ENCODE assay signal across 17 cellular contexts in the genomic region with DNA sequence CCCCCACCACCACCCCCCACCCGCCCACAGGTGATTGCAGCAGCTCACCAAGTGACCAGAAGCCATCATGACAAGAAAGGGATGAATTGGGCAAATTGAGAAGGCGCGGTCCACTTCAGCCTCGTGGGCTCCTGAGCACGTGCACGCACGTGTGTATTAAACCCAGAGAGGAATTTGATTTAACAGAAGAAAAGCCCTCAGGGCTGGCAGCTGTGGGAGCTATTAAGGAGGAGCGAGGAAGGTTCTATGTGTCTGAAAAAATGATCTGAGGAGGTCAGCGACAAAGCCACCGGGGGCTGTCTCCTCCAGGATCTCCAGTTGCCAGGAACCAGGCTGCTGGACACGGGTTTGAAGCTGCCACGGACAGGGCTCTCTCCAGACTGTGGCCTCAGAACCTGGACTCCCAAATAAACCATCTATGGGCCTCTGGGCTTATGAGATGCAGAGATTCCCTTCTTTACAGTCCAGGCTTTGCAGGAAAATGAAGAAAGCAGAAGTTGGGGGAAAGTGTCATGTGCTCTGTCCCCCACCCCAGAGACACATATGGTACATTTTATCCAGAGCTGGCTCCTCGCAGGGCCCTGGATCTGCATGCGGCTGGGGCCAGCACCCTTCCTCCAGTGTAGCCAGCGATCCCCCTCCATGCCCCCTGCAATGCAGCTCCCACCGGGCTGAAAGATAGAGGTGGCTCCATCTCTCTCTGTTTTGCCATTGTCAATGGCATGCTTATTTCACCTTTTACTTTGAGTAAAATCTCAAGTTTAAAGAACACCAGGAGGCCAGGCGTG.
"Had no signal": no experiment of that assay in that cellular context is flagged by ENCODE, and none has a peak within 500 bp of the region (broad histone marks: within the 10 kb centered on the region; RNA-seq: fewer than 3 reads in every experiment).

No MANE protein-coding gene starts in this region.

- H3K36me3 ChIP-seq: transverse colon, vagina had no signal

- H3K27ac Mint-ChIP-seq: activated CD4-positive, alpha-beta memory T cell treated with anti-CD3 and anti-CD28 coated beads for 36 hours; activated CD4-positive, alpha-beta T cell treated with anti-CD3 and anti-CD28 coated beads for 36 hours; activated naive CD8-positive, alpha-beta T cell treated with anti-CD3 and anti-CD28 coated beads, Interleukin-2, amount 10 ng/mL, durations not matched to agents 7 days and 5 days; stimulated activated naive CD8-positive, alpha-beta T cell treated with anti-CD3 and anti-CD28 coated beads, Interleukin-15, Interleukin-2, amounts not matched to agents 100 ng/mL and 50 ng/mL, for 24 hours; WTC11 had no signal

- ATAC-seq: activated CD4-positive, alpha-beta T cell treated with anti-CD3 and anti-CD28 coated beads for 36 hours; foreskin keratinocyte; naive thymus-derived CD8-positive, alpha-beta T cell; WTC11 had no signal

- H3K9me3 Mint-ChIP-seq: activated CD4-positive, alpha-beta memory T cell treated with anti-CD3 and anti-CD28 coated beads for 36 hours; activated naive CD8-positive, alpha-beta T cell treated with anti-CD3 and anti-CD28 coated beads, Interleukin-2, amount 10 ng/mL, durations not matched to agents 7 days and 5 days; naive thymus-derived CD8-positive, alpha-beta T cell; stimulated activated naive CD8-positive, alpha-beta T cell treated with anti-CD3 and anti-CD28 coated beads, Interleukin-15, Interleukin-2, amounts not matched to agents 100 ng/mL and 50 ng/mL, for 24 hours; WTC11 had no signal

- H3K4me2 ChIP-seq: hepatocyte had no signal

- DNase-seq: activated CD4-positive, alpha-beta memory T cell treated with anti-CD3 and anti-CD28 coated beads for 36 hours; activated CD4-positive, alpha-beta T cell treated with anti-CD3 and anti-CD28 coated beads for 36 hours; activated naive CD8-positive, alpha-beta T cell treated with anti-CD3 and anti-CD28 coated beads, Interleukin-2, amount 10 ng/mL, durations not matched to agents 7 days and 5 days; activated T-cell treated with anti-CD3 and anti-CD28 coated beads for 4 hours; caudate nucleus; foreskin keratinocyte; naive thymus-derived CD8-positive, alpha-beta T cell; retina; transverse colon had no signal

- H3K9ac ChIP-seq: parathyroid adenoma had no signal

- H3K27ac ChIP-seq: dorsolateral prefrontal cortex, epithelial cell of prostate, foreskin keratinocyte, hepatocyte, parathyroid adenoma, transverse colon, vagina had no signal

- H3K9me3 ChIP-seq: transverse colon, vagina had no signal

- H2AFZ ChIP-seq: hepatocyte, parathyroid adenoma had no signal

- H3K36me3 Mint-ChIP-seq: activated CD4-positive, alpha-beta memory T cell treated with anti-CD3 and anti-CD28 coated beads for 36 hours; activated naive CD8-positive, alpha-beta T cell treated with anti-CD3 and anti-CD28 coated beads, Interleukin-2, amount 10 ng/mL, durations not matched to agents 7 days and 5 days; naive thymus-derived CD8-positive, alpha-beta T cell; WTC11 had no signal

- H3K4me3 ChIP-seq: dorsolateral prefrontal cortex, hepatocyte, transverse colon, vagina had no signal

- FAIRE-seq: TTC549 had no signal

- H3K4me1 ChIP-seq: foreskin keratinocyte, parathyroid adenoma, transverse colon, vagina had no signal

- H3K27me3 ChIP-seq: foreskin keratinocyte, vagina had no signal
